In the genomic region with DNA sequence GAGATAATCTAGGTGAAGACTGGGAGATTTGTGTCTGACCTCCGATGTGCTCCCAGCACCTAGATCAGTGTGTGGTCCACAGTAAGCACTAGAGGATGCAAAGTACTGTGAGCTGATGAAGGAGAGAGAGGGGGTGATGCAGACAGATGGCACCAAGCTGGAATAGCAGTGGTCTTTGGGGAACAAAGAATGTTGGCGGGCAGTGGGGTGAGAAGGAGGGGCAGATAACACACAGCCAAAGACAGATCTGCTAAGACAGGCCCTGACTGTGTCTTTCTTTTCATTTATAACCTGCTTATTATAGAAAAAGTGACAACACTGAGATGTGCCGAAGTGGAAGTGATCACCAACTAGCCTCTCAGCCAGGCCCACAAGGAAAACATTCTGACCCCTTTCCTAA, we compare ENCODE assay signal across 1 cellular context.
TF ChIP-seq lines count a peak whose summit lies in the region.

No MANE protein-coding gene starts in this region.

TF ChIP-seq in endothelial cell of umbilical vein, 7 proteins besides CTCF, POLR2A, EP300 and RAD21 (continued from another document):
- no peak for TF ChIP-seq JUN (IDR thresholded peaks at IDR 0.05; ENCODE audit: borderline replicate concordance, insufficient read depth, insufficient read length, low read depth)
